ENCODE assay signal across 13 cellular contexts in the genomic region with DNA sequence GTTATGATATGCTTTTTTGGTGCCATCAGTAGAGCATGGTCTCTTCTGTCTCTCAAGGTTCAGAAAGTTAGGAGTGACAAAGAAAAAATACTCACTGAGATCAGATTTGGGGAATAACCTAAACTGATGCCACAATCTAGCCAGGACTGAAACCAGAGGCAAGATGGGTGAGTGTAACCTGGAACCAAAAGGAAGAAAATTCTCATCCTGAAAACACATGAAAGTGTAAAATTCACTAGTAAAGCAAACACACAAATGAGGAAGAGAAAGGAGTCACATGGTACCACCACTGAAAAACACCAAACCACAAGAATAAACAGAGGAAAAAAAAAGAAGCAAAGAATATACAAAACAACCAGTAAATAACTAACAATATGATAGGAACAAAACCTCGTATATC.
DNase-seq lines count a peak whose midpoint lies in the region; ATAC-seq and TF ChIP-seq lines count a peak whose summit lies in the region.
"Had no signal": no experiment of that assay in that cellular context is flagged by ENCODE, and none has a peak within 500 bp of the region (broad histone marks: within the 10 kb centered on the region; RNA-seq: fewer than 3 reads in every experiment).

No MANE protein-coding gene starts in this region.

- TF ChIP-seq EP300 in suprapubic skin (IDR thresholded peaks at IDR 0.05), result no peak

- WGBS in suprapubic skin, result 95% methylated on average over 1 of the region's 1 CpG

- TF ChIP-seq CTCF in suprapubic skin (IDR thresholded peaks at IDR 0.05), result no peak

- H3K9me3 ChIP-seq in suprapubic skin, result no peaks in the 10 kb centered on the region
- H3K9me3 ChIP-seq: gastroesophageal sphincter had no signal

- H3K36me3 ChIP-seq in suprapubic skin (no peaks in the 10 kb centered on the region), H7 (replicated peaks; ENCODE audit: control insufficient read depth, insufficient read depth, low read length) (no peaks in the 10 kb centered on the region)
- H3K36me3 ChIP-seq: gastroesophageal sphincter had no signal

- no peak overlapping the region for H3K27ac ChIP-seq in suprapubic skin
- H3K27ac ChIP-seq: gastroesophageal sphincter had no signal

- no peaks in the 10 kb centered on the region for H3K27me3 Mint-ChIP-seq in activated T-helper 17 cell treated with anti-CD3 and anti-CD28 coated beads, Interleukin-2, amount 50 U/mL, for 72 hours
- H3K27me3 Mint-ChIP-seq: activated CD4-positive, alpha-beta T cell treated with anti-CD3 and anti-CD28 coated beads, Interleukin-2, amount 10 ng/mL, durations not matched to agents 7 days and 5 days; activated T-cell treated with anti-CD3 and anti-CD28 coated beads, Interleukin-2, amount 50 U/mL, for 24 hours had no signal

- H3K4me1 ChIP-seq in suprapubic skin, result no peaks in the 10 kb centered on the region
- H3K4me1 ChIP-seq: gastroesophageal sphincter had no signal

- TF ChIP-seq POLR2A in suprapubic skin (IDR thresholded peaks at IDR 0.05), result no peak

- no peaks in the 10 kb centered on the region for H3K4me1 Mint-ChIP-seq in activated T-helper 17 cell treated with anti-CD3 and anti-CD28 coated beads, Interleukin-2, amount 50 U/mL, for 72 hours

- DNase-seq in suprapubic skin (ENCODE audit: low spot score in 2 of 2) (no peak), SW 1271 (lab: John Stamatoyannopoulos, UW) (no peak), H7 (no peak)
- DNase-seq: activated CD4-positive, alpha-beta T cell treated with anti-CD3 and anti-CD28 coated beads, Interleukin-2, amount 10 ng/mL, durations not matched to agents 7 days and 5 days; activated T-cell treated with anti-CD3 and anti-CD28 coated beads, Interleukin-2, amount 50 U/mL, for 24 hours; DMS 273 treated with DMSO at 0.1 percent for 48 hours; stimulated activated CD4-positive, alpha-beta T cell treated with anti-CD3 and anti-CD28 coated beads, Interleukin-15, amount 100 ng/mL, for 24 hours had no signal

- H3K4me3 ChIP-seq in suprapubic skin, result no peak overlapping the region
- no peak overlapping the region for H3K4me3 ChIP-seq in H7 (ENCODE audit: insufficient read depth, low read depth, low read length)
- H3K4me3 ChIP-seq: gastroesophageal sphincter had no signal

- H3K27ac Mint-ChIP-seq in activated T-helper 17 cell treated with anti-CD3 and anti-CD28 coated beads, Interleukin-2, amount 50 U/mL, for 72 hours, result no peak overlapping the region
- H3K27ac Mint-ChIP-seq: activated CD4-positive, alpha-beta T cell treated with anti-CD3 and anti-CD28 coated beads, Interleukin-2, amount 10 ng/mL, durations not matched to agents 7 days and 5 days; activated T-cell treated with anti-CD3 and anti-CD28 coated beads, Interleukin-2, amount 50 U/mL, for 24 hours had no signal

- no peaks in the 10 kb centered on the region for H3K36me3 Mint-ChIP-seq in activated T-helper 17 cell treated with anti-CD3 and anti-CD28 coated beads, Interleukin-2, amount 50 U/mL, for 72 hours (ENCODE audit: low read depth)

- no peak overlapping the region for H3K4me3 Mint-ChIP-seq in activated T-helper 17 cell treated with anti-CD3 and anti-CD28 coated beads, Interleukin-2, amount 50 U/mL, for 72 hours
- H3K4me3 Mint-ChIP-seq: activated CD4-positive, alpha-beta T cell treated with anti-CD3 and anti-CD28 coated beads, Interleukin-2, amount 10 ng/mL, durations not matched to agents 7 days and 5 days; activated T-cell treated with anti-CD3 and anti-CD28 coated beads, Interleukin-2, amount 50 U/mL, for 24 hours had no signal

- ATAC-seq in GM18517 (IDR thresholded peaks at IDR 0.05; ENCODE audit: unreplicated experiment) (peak; percentile 77), GM21390 (IDR thresholded peaks at IDR 0.05; ENCODE audit: unreplicated experiment) (peak; percentile 73), HG02870 (IDR thresholded peaks at IDR 0.05; ENCODE audit: unreplicated experiment) (peak; percentile 49), HG03571 (IDR thresholded peaks at IDR 0.05; ENCODE audit: unreplicated experiment) (peak; percentile 45)
- no peak for ATAC-seq in activated T-helper 17 cell treated with anti-CD3 and anti-CD28 coated beads, Interleukin-2, amount 50 U/mL, for 72 hours (replicated peaks)
- ATAC-seq: gastroesophageal sphincter had no signal

- no peaks in the 10 kb centered on the region for H3K9me3 Mint-ChIP-seq in activated T-helper 17 cell treated with anti-CD3 and anti-CD28 coated beads, Interleukin-2, amount 50 U/mL, for 72 hours
- H3K9me3 Mint-ChIP-seq: activated CD4-positive, alpha-beta T cell treated with anti-CD3 and anti-CD28 coated beads, Interleukin-2, amount 10 ng/mL, durations not matched to agents 7 days and 5 days; activated T-cell treated with anti-CD3 and anti-CD28 coated beads, Interleukin-2, amount 50 U/mL, for 24 hours had no signal

- H3K27me3 ChIP-seq in suprapubic skin, result no peaks in the 10 kb centered on the region
- no peaks in the 10 kb centered on the region for H3K27me3 ChIP-seq in H7 (ENCODE audit: control insufficient read depth, insufficient read depth, low read length)
- H3K27me3 ChIP-seq: gastroesophageal sphincter had no signal
